Comparison of ENCODE assay signal across 1 cellular context in genomic region chrX:65921363-65921762, GRCh38.
TF ChIP-seq lines count a peak whose summit lies in the region.

No MANE protein-coding gene starts in this region.

TF ChIP-seq in A549, 52 proteins besides CTCF, POLR2A, EP300 and RAD21 (continued from another document):
- no peak for TF ChIP-seq ZFP36 (IDR thresholded peaks at IDR 0.05; ENCODE audit: borderline replicate concordance, partially characterized antibody)
